ENCODE assay signal across 1 cellular context in the genomic region with DNA sequence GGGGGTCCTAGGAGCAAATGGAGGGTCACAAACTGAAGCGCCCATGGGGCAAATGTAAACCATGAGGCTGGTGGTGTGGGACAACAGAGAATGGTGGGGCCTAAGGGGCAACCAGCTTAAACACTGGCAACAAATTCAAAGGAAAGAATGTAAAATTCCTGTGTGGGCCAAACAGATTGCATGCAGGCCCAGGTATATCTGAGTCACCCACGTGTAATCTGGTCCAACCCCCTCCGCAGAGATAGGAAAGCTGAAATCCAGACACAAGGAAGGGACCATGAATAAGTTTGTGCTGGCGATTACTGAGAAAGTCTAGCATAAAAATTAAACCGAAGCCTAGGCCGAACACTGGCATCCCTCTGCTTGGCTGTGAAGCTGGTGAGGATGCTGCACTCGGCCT.
TF ChIP-seq lines count a peak whose summit lies in the region.

No MANE protein-coding gene starts in this region.

TF ChIP-seq in WTC11, 78 proteins besides CTCF, POLR2A, EP300 and RAD21 (continued from another document):
- TF ChIP-seq, protein P1, sequence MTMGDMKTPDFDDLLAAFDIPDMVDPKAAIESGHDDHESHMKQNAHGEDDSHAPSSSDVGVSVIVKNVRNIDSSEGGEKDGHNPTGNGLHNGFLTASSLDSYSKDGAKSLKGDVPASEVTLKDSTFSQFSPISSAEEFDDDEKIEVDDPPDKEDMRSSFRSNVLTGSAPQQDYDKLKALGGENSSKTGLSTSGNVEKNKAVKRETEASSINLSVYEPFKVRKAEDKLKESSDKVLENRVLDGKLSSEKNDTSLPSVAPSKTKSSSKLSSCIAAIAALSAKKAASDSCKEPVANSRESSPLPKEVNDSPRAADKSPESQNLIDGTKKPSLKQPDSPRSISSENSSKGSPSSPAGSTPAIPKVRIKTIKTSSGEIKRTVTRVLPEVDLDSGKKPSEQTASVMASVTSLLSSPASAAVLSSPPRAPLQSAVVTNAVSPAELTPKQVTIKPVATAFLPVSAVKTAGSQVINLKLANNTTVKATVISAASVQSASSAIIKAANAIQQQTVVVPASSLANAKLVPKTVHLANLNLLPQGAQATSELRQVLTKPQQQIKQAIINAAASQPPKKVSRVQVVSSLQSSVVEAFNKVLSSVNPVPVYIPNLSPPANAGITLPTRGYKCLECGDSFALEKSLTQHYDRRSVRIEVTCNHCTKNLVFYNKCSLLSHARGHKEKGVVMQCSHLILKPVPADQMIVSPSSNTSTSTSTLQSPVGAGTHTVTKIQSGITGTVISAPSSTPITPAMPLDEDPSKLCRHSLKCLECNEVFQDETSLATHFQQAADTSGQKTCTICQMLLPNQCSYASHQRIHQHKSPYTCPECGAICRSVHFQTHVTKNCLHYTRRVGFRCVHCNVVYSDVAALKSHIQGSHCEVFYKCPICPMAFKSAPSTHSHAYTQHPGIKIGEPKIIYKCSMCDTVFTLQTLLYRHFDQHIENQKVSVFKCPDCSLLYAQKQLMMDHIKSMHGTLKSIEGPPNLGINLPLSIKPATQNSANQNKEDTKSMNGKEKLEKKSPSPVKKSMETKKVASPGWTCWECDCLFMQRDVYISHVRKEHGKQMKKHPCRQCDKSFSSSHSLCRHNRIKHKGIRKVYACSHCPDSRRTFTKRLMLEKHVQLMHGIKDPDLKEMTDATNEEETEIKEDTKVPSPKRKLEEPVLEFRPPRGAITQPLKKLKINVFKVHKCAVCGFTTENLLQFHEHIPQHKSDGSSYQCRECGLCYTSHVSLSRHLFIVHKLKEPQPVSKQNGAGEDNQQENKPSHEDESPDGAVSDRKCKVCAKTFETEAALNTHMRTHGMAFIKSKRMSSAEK (CRISPR knock-in tag; IDR thresholded peaks at IDR 0.05; ENCODE audit: borderline replicate concordance): no peak
- TF ChIP-seq, protein P2, sequence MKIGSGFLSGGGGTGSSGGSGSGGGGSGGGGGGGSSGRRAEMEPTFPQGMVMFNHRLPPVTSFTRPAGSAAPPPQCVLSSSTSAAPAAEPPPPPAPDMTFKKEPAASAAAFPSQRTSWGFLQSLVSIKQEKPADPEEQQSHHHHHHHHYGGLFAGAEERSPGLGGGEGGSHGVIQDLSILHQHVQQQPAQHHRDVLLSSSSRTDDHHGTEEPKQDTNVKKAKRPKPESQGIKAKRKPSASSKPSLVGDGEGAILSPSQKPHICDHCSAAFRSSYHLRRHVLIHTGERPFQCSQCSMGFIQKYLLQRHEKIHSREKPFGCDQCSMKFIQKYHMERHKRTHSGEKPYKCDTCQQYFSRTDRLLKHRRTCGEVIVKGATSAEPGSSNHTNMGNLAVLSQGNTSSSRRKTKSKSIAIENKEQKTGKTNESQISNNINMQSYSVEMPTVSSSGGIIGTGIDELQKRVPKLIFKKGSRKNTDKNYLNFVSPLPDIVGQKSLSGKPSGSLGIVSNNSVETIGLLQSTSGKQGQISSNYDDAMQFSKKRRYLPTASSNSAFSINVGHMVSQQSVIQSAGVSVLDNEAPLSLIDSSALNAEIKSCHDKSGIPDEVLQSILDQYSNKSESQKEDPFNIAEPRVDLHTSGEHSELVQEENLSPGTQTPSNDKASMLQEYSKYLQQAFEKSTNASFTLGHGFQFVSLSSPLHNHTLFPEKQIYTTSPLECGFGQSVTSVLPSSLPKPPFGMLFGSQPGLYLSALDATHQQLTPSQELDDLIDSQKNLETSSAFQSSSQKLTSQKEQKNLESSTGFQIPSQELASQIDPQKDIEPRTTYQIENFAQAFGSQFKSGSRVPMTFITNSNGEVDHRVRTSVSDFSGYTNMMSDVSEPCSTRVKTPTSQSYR (CRISPR knock-in tag; IDR thresholded peaks at IDR 0.05): no peak
